1 cellular context compared by ENCODE assay signal in genomic region chr7:4641667-4642467, GRCh38.
TF ChIP-seq lines count a peak whose summit lies in the region.

No MANE protein-coding gene starts in this region.

TF ChIP-seq in A549, 52 proteins besides CTCF, POLR2A, EP300 and RAD21 (continued from another document):
- 0 out of 2 replicates have a peak, but pooled peaks have one; percentile 36 for TF ChIP-seq REST (IDR thresholded peaks at IDR 0.05)
- no peak for TF ChIP-seq HDAC2 (IDR thresholded peaks at IDR 0.05)
- TF ChIP-seq POLR2AphosphoS2 (conservative IDR thresholded peaks at IDR 0.05; ENCODE audit: low read length) = no peak
- TF ChIP-seq MYC (IDR thresholded peaks at IDR 0.05; ENCODE audit: borderline replicate concordance, low read length) = peak; percentile 100
- TF ChIP-seq TP53 (CRISPR knock-in tag; IDR thresholded peaks at IDR 0.05) = peak; percentile 89
- peak; percentile 93 for TF ChIP-seq HOXB5 (CRISPR knock-in tag; IDR thresholded peaks at IDR 0.05)
- no peak for TF ChIP-seq FOSL2 (IDR thresholded peaks at IDR 0.05)
- peak; percentile 14; the same call in 1 of the 2 replicates for TF ChIP-seq FOSL2 (CRISPR knock-in tag; IDR thresholded peaks at IDR 0.05)
- no peak for TF ChIP-seq ZFP36 (IDR thresholded peaks at IDR 0.05; ENCODE audit: borderline replicate concordance, partially characterized antibody)
- no peak for TF ChIP-seq ZNF302 (CRISPR knock-in tag; IDR thresholded peaks at IDR 0.05)
- no peak for TF ChIP-seq RNF2 (IDR thresholded peaks at IDR 0.05; ENCODE audit: borderline replicate concordance, low read depth)
- TF ChIP-seq CEBPB (IDR thresholded peaks at IDR 0.05) = no peak
- TF ChIP-seq MAFK (IDR thresholded peaks at IDR 0.05; ENCODE audit: partially characterized antibody) = no peak
- no peak for TF ChIP-seq CHD2 (IDR thresholded peaks at IDR 0.05; ENCODE audit: low read length, partially characterized antibody)
- TF ChIP-seq JUN (IDR thresholded peaks at IDR 0.05) = peak; percentile 95 to 96
- peak; percentile 36; the same call in 1 of the 2 replicates for TF ChIP-seq USF2 (IDR thresholded peaks at IDR 0.05)
- no peak for TF ChIP-seq FOSB (CRISPR knock-in tag; IDR thresholded peaks at IDR 0.05)
- peak; percentile 92 for TF ChIP-seq ATOH8 (CRISPR knock-in tag; IDR thresholded peaks at IDR 0.05; ENCODE audit: low read depth)
- no peak for TF ChIP-seq BHLHE40 (IDR thresholded peaks at IDR 0.05; ENCODE audit: low read depth, low read length)
- TF ChIP-seq, protein P1, sequence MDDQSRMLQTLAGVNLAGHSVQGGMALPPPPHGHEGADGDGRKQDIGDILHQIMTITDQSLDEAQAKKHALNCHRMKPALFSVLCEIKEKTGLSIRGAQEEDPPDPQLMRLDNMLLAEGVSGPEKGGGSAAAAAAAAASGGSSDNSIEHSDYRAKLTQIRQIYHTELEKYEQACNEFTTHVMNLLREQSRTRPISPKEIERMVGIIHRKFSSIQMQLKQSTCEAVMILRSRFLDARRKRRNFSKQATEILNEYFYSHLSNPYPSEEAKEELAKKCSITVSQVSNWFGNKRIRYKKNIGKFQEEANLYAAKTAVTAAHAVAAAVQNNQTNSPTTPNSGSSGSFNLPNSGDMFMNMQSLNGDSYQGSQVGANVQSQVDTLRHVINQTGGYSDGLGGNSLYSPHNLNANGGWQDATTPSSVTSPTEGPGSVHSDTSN (IDR thresholded peaks at IDR 0.05) = no peak
- no peak for TF ChIP-seq GATA3 (IDR thresholded peaks at IDR 0.05; ENCODE audit: borderline replicate concordance)
- TF ChIP-seq ZC3H11A (IDR thresholded peaks at IDR 0.05) = no peak
- TF ChIP-seq, protein P2, sequence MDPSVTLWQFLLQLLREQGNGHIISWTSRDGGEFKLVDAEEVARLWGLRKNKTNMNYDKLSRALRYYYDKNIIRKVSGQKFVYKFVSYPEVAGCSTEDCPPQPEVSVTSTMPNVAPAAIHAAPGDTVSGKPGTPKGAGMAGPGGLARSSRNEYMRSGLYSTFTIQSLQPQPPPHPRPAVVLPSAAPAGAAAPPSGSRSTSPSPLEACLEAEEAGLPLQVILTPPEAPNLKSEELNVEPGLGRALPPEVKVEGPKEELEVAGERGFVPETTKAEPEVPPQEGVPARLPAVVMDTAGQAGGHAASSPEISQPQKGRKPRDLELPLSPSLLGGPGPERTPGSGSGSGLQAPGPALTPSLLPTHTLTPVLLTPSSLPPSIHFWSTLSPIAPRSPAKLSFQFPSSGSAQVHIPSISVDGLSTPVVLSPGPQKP (IDR thresholded peaks at IDR 0.05; ENCODE audit: low read depth, low read length) = no peak
- TF ChIP-seq, protein P3, sequence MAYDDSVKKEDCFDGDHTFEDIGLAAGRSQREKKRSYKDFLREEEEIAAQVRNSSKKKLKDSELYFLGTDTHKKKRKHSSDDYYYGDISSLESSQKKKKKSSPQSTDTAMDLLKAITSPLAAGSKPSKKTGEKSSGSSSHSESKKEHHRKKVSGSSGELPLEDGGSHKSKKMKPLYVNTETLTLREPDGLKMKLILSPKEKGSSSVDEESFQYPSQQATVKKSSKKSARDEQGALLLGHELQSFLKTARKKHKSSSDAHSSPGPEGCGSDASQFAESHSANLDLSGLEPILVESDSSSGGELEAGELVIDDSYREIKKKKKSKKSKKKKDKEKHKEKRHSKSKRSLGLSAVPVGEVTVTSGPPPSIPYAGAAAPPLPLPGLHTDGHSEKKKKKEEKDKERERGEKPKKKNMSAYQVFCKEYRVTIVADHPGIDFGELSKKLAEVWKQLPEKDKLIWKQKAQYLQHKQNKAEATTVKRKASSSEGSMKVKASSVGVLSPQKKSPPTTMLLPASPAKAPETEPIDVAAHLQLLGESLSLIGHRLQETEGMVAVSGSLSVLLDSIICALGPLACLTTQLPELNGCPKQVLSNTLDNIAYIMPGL (CRISPR knock-in tag; IDR thresholded peaks at IDR 0.05; ENCODE audit: borderline replicate concordance) = no peak
- peak; percentile 76 for TF ChIP-seq FOXS1 (CRISPR knock-in tag; IDR thresholded peaks at IDR 0.05)
- TF ChIP-seq NR3C1 (IDR thresholded peaks at IDR 0.05) = no peak
- TF ChIP-seq, protein P4, sequence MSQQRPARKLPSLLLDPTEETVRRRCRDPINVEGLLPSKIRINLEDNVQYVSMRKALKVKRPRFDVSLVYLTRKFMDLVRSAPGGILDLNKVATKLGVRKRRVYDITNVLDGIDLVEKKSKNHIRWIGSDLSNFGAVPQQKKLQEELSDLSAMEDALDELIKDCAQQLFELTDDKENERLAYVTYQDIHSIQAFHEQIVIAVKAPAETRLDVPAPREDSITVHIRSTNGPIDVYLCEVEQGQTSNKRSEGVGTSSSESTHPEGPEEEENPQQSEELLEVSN (IDR thresholded peaks at IDR 0.05; ENCODE audit: borderline replicate concordance, low read depth) = peak; percentile 91
- peak; percentile 92 for TF ChIP-seq NPAS2 (CRISPR knock-in tag; IDR thresholded peaks at IDR 0.05; ENCODE audit: borderline replicate concordance)
- TF ChIP-seq SMC3 (IDR thresholded peaks at IDR 0.05) = peak; percentile 74; the same call in 2 of the 3 replicates
- no peak; the same call in 1 of the 2 replicates for TF ChIP-seq MAZ (IDR thresholded peaks at IDR 0.05; ENCODE audit: borderline replicate concordance, low read depth, low read length)
TF ChIP-seq in A549: peak in this region for 22.
